13 cellular contexts compared by ENCODE assay signal in genomic region chr17:77266891-77267341, GRCh38.
A peak's percentile ranks its signal among the peaks of the same experiment; 100 is the strongest.
DNase-seq lines count a peak whose midpoint lies in the region; TF ChIP-seq lines count a peak whose summit lies in the region.
"Had no signal": no experiment of that assay in that cellular context is flagged by ENCODE, and none has a peak within 500 bp of the region (broad histone marks: within the 10 kb centered on the region; RNA-seq: fewer than 3 reads in every experiment).

No MANE protein-coding gene starts in this region.

- TF ChIP-seq CTCF in BJ (IDR thresholded peaks at IDR 0.05; ENCODE audit: insufficient read depth, low read depth, low read length) (peak; percentile 14; the same call in 1 of the 2 replicates), HFFc6 (IDR thresholded peaks at IDR 0.05) (peak; percentile 48), glutamatergic neuron (IDR thresholded peaks at IDR 0.05; ENCODE audit: partially characterized antibody, unreplicated experiment) (peak; percentile 57), right atrium auricular region (IDR thresholded peaks at IDR 0.05) (no peak)

- in situ Hi-C loops in SK-MEL-5 (cut with HindIII; ENCODE audit: low pct_unique_long_range_greater_than_20kb, low sequenced_read_pairs): no loop called here

- H3K4me3 ChIP-seq in BJ (ENCODE audit: low read depth, low read length): no peak overlapping the region
- no peak overlapping the region for H3K4me3 ChIP-seq in right atrium auricular region
- H3K4me3 ChIP-seq: psoas muscle had no signal

- H3K4me3 Mint-ChIP-seq in HFFc6: no peak overlapping the region
- no peak overlapping the region for H3K4me3 Mint-ChIP-seq in glutamatergic neuron (ENCODE audit: unreplicated experiment)
- H3K4me3 Mint-ChIP-seq: activated T-cell treated with anti-CD3 and anti-CD28 coated beads, Interleukin-2, amount 50 U/mL, for 4 hours had no signal

- H3K36me3 ChIP-seq in BJ (ENCODE audit: control insufficient read depth, insufficient read depth, low read length) (no peaks in the 10 kb centered on the region), right atrium auricular region (no peaks in the 10 kb centered on the region)

- no peak overlapping the region for H3K27ac ChIP-seq in right atrium auricular region
- H3K27ac ChIP-seq: psoas muscle had no signal

- no peaks in the 10 kb centered on the region for H3K36me3 Mint-ChIP-seq in HFFc6 (ENCODE audit: low read depth)
- no peaks in the 10 kb centered on the region for H3K36me3 Mint-ChIP-seq in glutamatergic neuron (ENCODE audit: unreplicated experiment)

- H3K9me3 Mint-ChIP-seq in HFFc6: no peaks in the 10 kb centered on the region
- H3K9me3 Mint-ChIP-seq in glutamatergic neuron (ENCODE audit: unreplicated experiment): no peaks in the 10 kb centered on the region
- H3K9me3 Mint-ChIP-seq: activated T-cell treated with anti-CD3 and anti-CD28 coated beads, Interleukin-2, amount 50 U/mL, for 4 hours had no signal

- no peaks in the 10 kb centered on the region for H3K4me1 Mint-ChIP-seq in HFFc6 (ENCODE audit: low read depth)
- peaks cover 4% of the 10 kb centered on the region for H3K4me1 Mint-ChIP-seq in glutamatergic neuron (ENCODE audit: low read depth, unreplicated experiment)

- CTCF ChIA-PET in BJ (lab: Yijun Ruan, JAX): interaction anchor here (0.6 to 0.9 kb wide), 2 partner anchors 11 to 425 kb away, joined by 3 to 5 read pairs; no protein-coding TSS in a partner anchor

- H3K9me3 ChIP-seq in right atrium auricular region: no peaks in the 10 kb centered on the region
- H3K9me3 ChIP-seq: psoas muscle had no signal

- DNase-seq in BJ (ENCODE audit: low read depth): no peak
- DNase-seq in HFFc6: no peak
- DNase-seq in SK-MEL-5 (ENCODE audit: low read depth, low spot score): peak; percentile 86
- peak; percentile 49 for DNase-seq in glutamatergic neuron
- no peak for DNase-seq in NCI-H446 (lab: John Stamatoyannopoulos, UW)
- no peak for DNase-seq in NCI-H1105 (lab: John Stamatoyannopoulos, UW)
- no peak for DNase-seq in right atrium auricular region (ENCODE audit: low spot score)
- no peak for DNase-seq in GDM1 (lab: John Stamatoyannopoulos, UW)
- DNase-seq: activated T-cell treated with anti-CD3 and anti-CD28 coated beads, Interleukin-2, amount 50 U/mL, for 4 hours; DMS 273 treated with DMSO at 0.1 percent for 48 hours; NCI-H1417; psoas muscle; T-helper 1 cell had no signal

- POLR2A ChIA-PET in BJ (lab: Charles Lee): no interaction called here

- H3K27me3 ChIP-seq in BJ (ENCODE audit: control insufficient read depth, insufficient read depth, low read length) (peaks cover 1% of the 10 kb centered on the region; the same call in 1 of the 2 replicates), right atrium auricular region (no peaks in the 10 kb centered on the region)

- H3K27ac Mint-ChIP-seq in HFFc6 (no peak overlapping the region), glutamatergic neuron (ENCODE audit: unreplicated experiment) (no peak overlapping the region)

- H3K27me3 Mint-ChIP-seq in HFFc6 (ENCODE audit: insufficient read depth): peaks cover 10% of the 10 kb centered on the region
- H3K27me3 Mint-ChIP-seq in glutamatergic neuron (ENCODE audit: unreplicated experiment): no peaks in the 10 kb centered on the region

- H3K4me1 ChIP-seq in right atrium auricular region: no peaks in the 10 kb centered on the region
- H3K4me1 ChIP-seq: psoas muscle had no signal

Comparison
In these comparisons a context has a peak if more than half of its experiments do, and no peak if none do; other contexts are left out.
1. DNase-seq: peak in SK-MEL-5 (single experiment) and glutamatergic neuron (single experiment); none in BJ (single experiment), HFFc6 (single experiment), NCI-H446 (0 of 2), NCI-H1105 (single experiment), right atrium auricular region (single experiment) and GDM1 (single experiment).
2. CTCF ChIP-seq: peak in BJ (single experiment), HFFc6 (single experiment) and glutamatergic neuron (single experiment); none in right atrium auricular region (0 of 2).